ENCODE assay signal across 27 cellular contexts in the genomic region with DNA sequence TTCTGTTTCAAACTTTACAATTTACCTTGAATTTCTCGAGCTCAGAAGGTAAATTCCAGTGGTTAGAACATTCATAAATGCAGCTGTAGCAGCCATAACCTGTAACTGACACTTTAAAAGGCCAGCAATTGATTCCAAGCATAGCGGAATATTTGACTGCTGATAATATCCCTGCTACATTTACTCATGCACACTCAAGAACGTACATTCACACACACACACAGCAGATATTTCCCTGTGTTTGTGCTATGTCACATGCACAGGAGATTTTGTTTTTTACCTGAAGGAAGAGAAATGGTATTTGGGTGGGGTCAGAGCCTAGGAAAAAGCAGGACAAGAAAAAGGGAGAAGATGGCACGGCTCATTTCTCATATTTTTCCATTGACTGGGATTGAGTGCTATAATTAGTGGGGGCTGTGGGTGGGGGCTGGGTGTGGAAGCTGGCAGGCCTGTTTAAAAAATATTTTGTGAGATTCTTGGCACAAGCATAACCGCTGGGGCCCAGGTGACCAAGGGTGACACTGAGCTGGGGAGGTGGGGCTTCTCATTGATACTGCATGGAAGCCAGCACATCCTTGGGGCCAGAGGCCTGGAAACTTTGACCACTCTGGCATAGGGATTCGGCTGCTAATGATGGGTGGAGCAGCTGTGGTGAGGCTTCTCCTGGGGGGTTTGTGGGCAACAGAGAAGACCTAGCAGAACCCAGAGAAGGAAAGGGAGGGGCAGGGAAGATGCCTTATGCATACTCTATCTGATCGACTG.
"Had no signal": no experiment of that assay in that cellular context is flagged by ENCODE, and none has a peak within 500 bp of the region (broad histone marks: within the 10 kb centered on the region; RNA-seq: fewer than 3 reads in every experiment).

No MANE protein-coding gene starts in this region.

- H3K9ac ChIP-seq: neural progenitor cell, parathyroid adenoma had no signal

- H3K36me3 ChIP-seq: neural progenitor cell, ovary, suprapubic skin, tibial artery, transverse colon, upper lobe of right lung, uterus had no signal

- H3K4me2 ChIP-seq: neural progenitor cell had no signal

- H3K27ac Mint-ChIP-seq: naive thymus-derived CD4-positive, alpha-beta T cell; natural killer cell; nephron; neural progenitor cell; progenitor cell of endocrine pancreas; stimulated activated memory B cell treated with anti-CD40 and anti-IgM and Interleukin-4, amounts not matched to agents 10 μg/mL and 1 μg/mL and 100 μg/mL, for 72 hours had no signal

- H3K4me3 Mint-ChIP-seq: naive thymus-derived CD4-positive, alpha-beta T cell; natural killer cell; nephron; neural progenitor cell; stimulated activated memory B cell treated with anti-CD40 and anti-IgM and Interleukin-4, amounts not matched to agents 10 μg/mL and 1 μg/mL and 100 μg/mL, for 72 hours; stimulated activated naive CD8-positive, alpha-beta T cell treated with anti-CD3 and anti-CD28 coated beads, Interleukin-15, amount 100 ng/mL, for 72 hours had no signal

- H2AFZ ChIP-seq: neural progenitor cell, parathyroid adenoma had no signal

- H3K27ac ChIP-seq: neural progenitor cell, ovary, parathyroid adenoma, psoas muscle, right lobe of liver, suprapubic skin, testis, tibial artery, transverse colon, upper lobe of right lung, uterus had no signal

- H3K4me1 ChIP-seq: neural progenitor cell, parathyroid adenoma, psoas muscle, right lobe of liver, suprapubic skin, testis, tibial artery, transverse colon, upper lobe of right lung, uterus had no signal

- H3K4me3 ChIP-seq: neural progenitor cell, ovary, psoas muscle, right lobe of liver, suprapubic skin, testis, tibial artery, transverse colon, upper lobe of right lung, uterus had no signal

- H3K27me3 ChIP-seq: neural progenitor cell, ovary, right lobe of liver, suprapubic skin, testis, tibial artery, transverse colon, upper lobe of right lung, uterus had no signal

- H3K79me2 ChIP-seq: parathyroid adenoma had no signal

- H3K4me1 Mint-ChIP-seq: naive thymus-derived CD4-positive, alpha-beta T cell; nephron; neural progenitor cell; stimulated activated memory B cell treated with anti-CD40 and anti-IgM and Interleukin-4, amounts not matched to agents 10 μg/mL and 1 μg/mL and 100 μg/mL, for 72 hours; stimulated activated naive CD8-positive, alpha-beta T cell treated with anti-CD3 and anti-CD28 coated beads, Interleukin-15, amount 100 ng/mL, for 72 hours had no signal

- H3K27me3 Mint-ChIP-seq: stimulated activated memory B cell treated with anti-CD40 and anti-IgM and Interleukin-4, amounts not matched to agents 10 μg/mL and 1 μg/mL and 100 μg/mL, for 72 hours; stimulated activated naive CD8-positive, alpha-beta T cell treated with anti-CD3 and anti-CD28 coated beads, Interleukin-15, amount 100 ng/mL, for 72 hours had no signal

- DNase-seq: naive thymus-derived CD4-positive, alpha-beta T cell; natural killer cell; occipital lobe; ovary; psoas muscle; right lobe of liver; small intestine; stimulated activated CD4-positive, alpha-beta T cell treated with anti-CD3 and anti-CD28 coated beads, Interleukin-15, amount 100 ng/mL, for 24 hours; stimulated activated CD4-positive, alpha-beta T cell treated with anti-CD3 and anti-CD28 coated beads, Interleukin-4, amount 100 ng/mL, for 1 hour; stimulated activated CD4-positive, alpha-beta T cell treated with anti-CD3 and anti-CD28 coated beads, Interleukin-4, amount 100 ng/mL, for 4 hours; stimulated activated CD8-positive, alpha-beta memory T cell treated with anti-CD3 and anti-CD28 coated beads, Interleukin-4, amount 100 ng/mL, for 48 hours; stimulated activated naive CD4-positive, alpha-beta T cell; stimulated activated naive CD8-positive, alpha-beta T cell treated with anti-CD3 and anti-CD28 coated beads, Interleukin-15, amount 100 ng/mL, for 72 hours; stimulated activated naive CD8-positive, alpha-beta T cell treated with anti-CD3 and anti-CD28 coated beads, Interleukin-15, Interleukin-2, amounts not matched to agents 100 U/mL and 50 U/mL, for 24 hours; substantia nigra; testis; tibial artery; transverse colon; upper lobe of right lung; uterus had no signal

- H3K36me3 Mint-ChIP-seq: naive thymus-derived CD4-positive, alpha-beta T cell; natural killer cell; neural progenitor cell; stimulated activated memory B cell treated with anti-CD40 and anti-IgM and Interleukin-4, amounts not matched to agents 10 μg/mL and 1 μg/mL and 100 μg/mL, for 72 hours had no signal

- ATAC-seq: naive thymus-derived CD4-positive, alpha-beta T cell; natural killer cell; psoas muscle; right cardiac atrium; right lobe of liver; stimulated activated memory B cell treated with anti-CD40 and anti-IgM and Interleukin-4, amounts not matched to agents 10 μg/mL and 1 μg/mL and 100 μg/mL, for 72 hours; stimulated activated naive CD8-positive, alpha-beta T cell treated with anti-CD3 and anti-CD28 coated beads, Interleukin-15, amount 100 ng/mL, for 72 hours; stimulated activated naive CD8-positive, alpha-beta T cell treated with anti-CD3 and anti-CD28 coated beads, Interleukin-15, Interleukin-2, amounts not matched to agents 100 U/mL and 50 U/mL, for 24 hours; upper lobe of right lung had no signal

- H3K9me3 Mint-ChIP-seq: natural killer cell; neural progenitor cell; stimulated activated memory B cell treated with anti-CD40 and anti-IgM and Interleukin-4, amounts not matched to agents 10 μg/mL and 1 μg/mL and 100 μg/mL, for 72 hours had no signal

- H3K9me3 ChIP-seq: ovary, psoas muscle, right lobe of liver, suprapubic skin, testis, tibial artery, transverse colon, upper lobe of right lung, uterus had no signal
